Comparison of ENCODE assay signal across 8 cellular contexts in genomic region chr14:75542585-75543091, GRCh38. TPM values are rescaled to one million over a fixed set of nuclear protein-coding genes. Genes with fewer than 3 reads are reported as not detected.
A peak's percentile ranks its signal among the peaks of the same experiment; 100 is the strongest.
DNase-seq lines count a peak whose midpoint lies in the region; ATAC-seq and TF ChIP-seq lines count a peak whose summit lies in the region.

No MANE protein-coding gene starts in this region.

- H3K36me3 Mint-ChIP-seq in neural progenitor cell = no peaks in the 10 kb centered on the region

- no peaks in the 10 kb centered on the region for H3K79me2 ChIP-seq in neural progenitor cell (ENCODE audit: low read depth)

- no peaks in the 10 kb centered on the region for H3K36me3 ChIP-seq in neural progenitor cell
- no peaks in the 10 kb centered on the region for H3K36me3 ChIP-seq in thoracic aorta

- H3K27me3 Mint-ChIP-seq in neural progenitor cell (ENCODE audit: insufficient read depth, low read depth) = no peaks in the 10 kb centered on the region

- TF ChIP-seq CTCF in coronary artery (IDR thresholded peaks at IDR 0.05) = no peak
- no peak for TF ChIP-seq CTCF in neural progenitor cell (IDR thresholded peaks at IDR 0.05)
- no peak for TF ChIP-seq CTCF in thoracic aorta (IDR thresholded peaks at IDR 0.05)

- no peak overlapping the region for H3K4me2 ChIP-seq in neural progenitor cell

- peak overlapping the region in 1 of 2 donors; percentile 66 for H3K27ac ChIP-seq in coronary artery
- H3K27ac ChIP-seq in neural progenitor cell = no peak overlapping the region
- peak overlapping the region in 1 of 2 donors; percentile 21 for H3K27ac ChIP-seq in thoracic aorta

- H3K27ac Mint-ChIP-seq in neural progenitor cell = no peak overlapping the region

- no peak overlapping the region for H3K4me3 Mint-ChIP-seq in neural progenitor cell

- H3K27me3 ChIP-seq in neural progenitor cell (no peaks in the 10 kb centered on the region), thoracic aorta (replicated peaks; ENCODE audit: insufficient read depth) (no peaks in the 10 kb centered on the region)

- no peaks in the 10 kb centered on the region for H3K9me3 Mint-ChIP-seq in neural progenitor cell

- H3K4me1 Mint-ChIP-seq in neural progenitor cell = no peaks in the 10 kb centered on the region

- DNase-seq in activated CD4-positive, CD25-positive, alpha-beta regulatory T cell treated with anti-CD3 and anti-CD28 coated beads, Interleukin-2, amount 50 U/mL, for 16 hours (ENCODE audit: low read depth, low spot score) = peak; percentile 67
- DNase-seq in coronary artery (ENCODE audit: low spot score) = no peak
- DNase-seq in neural progenitor cell (ENCODE audit: low spot score) = no peak
- peak; percentile 32 for DNase-seq in thoracic aorta (ENCODE audit: low spot score)
- DNase-seq in HCEC 1CT = no peak
- DNase-seq in NCI-H524 (lab: John Stamatoyannopoulos, UW) = no peak

- H3K4me3 ChIP-seq in coronary artery = peak overlapping the region; percentile 34
- no peak overlapping the region for H3K4me3 ChIP-seq in neural progenitor cell
- peak overlapping the region; percentile 40 for H3K4me3 ChIP-seq in thoracic aorta

- no peaks in the 10 kb centered on the region for H3K9me3 ChIP-seq in neural progenitor cell (ENCODE audit: low read depth)
- no peaks in the 10 kb centered on the region for H3K9me3 ChIP-seq in thoracic aorta

- H3K4me1 ChIP-seq in neural progenitor cell (no peaks in the 10 kb centered on the region), thoracic aorta (ENCODE audit: control insufficient read depth in 1 of 2, low read depth in 2 of 2) (no peaks in the 10 kb centered on the region)

- H3K9ac ChIP-seq in neural progenitor cell = no peak overlapping the region

- ATAC-seq in GM18873 (IDR thresholded peaks at IDR 0.05; ENCODE audit: low FRiP score, unreplicated experiment) (peak; percentile 47), HG03159 (IDR thresholded peaks at IDR 0.05; ENCODE audit: unreplicated experiment) (peak; percentile 58), thoracic aorta (ENCODE audit: insufficient number of reproducible peaks, low FRiP score, low read depth) (no peak)

- H2AFZ ChIP-seq in neural progenitor cell (replicated peaks) = peak overlapping the region; percentile 58

- no peaks in the 10 kb centered on the region for H3F3A ChIP-seq in neural progenitor cell (ENCODE audit: low read depth)

- no peaks in the 10 kb centered on the region for H4K20me1 ChIP-seq in neural progenitor cell (ENCODE audit: low read depth)

RNA-seq across cellular contexts. Expression of gene BATF, which starts 20.4 kb away (rescaled TPM):
- total RNA-seq in neural progenitor cell (ENCODE audit: low replicate concordance) (not detected in 2 replicates), thoracic aorta (1 to 10 TPM; 3.7 to 9.5 TPM)

RNA-seq across cellular contexts. Expression of gene FLVCR2, which starts 35.8 kb away (rescaled TPM):
- total RNA-seq in neural progenitor cell (ENCODE audit: low replicate concordance) = 1.7 and 2.8 TPM in 2 replicates
- total RNA-seq in thoracic aorta = 1 to 10 TPM; 6.2 to 8.3 TPM

Comparison
In these comparisons a context has a peak if more than half of its experiments do, and no peak if none do; other contexts are left out.
1. DNase-seq: peak in activated CD4-positive, CD25-positive, alpha-beta regulatory T cell treated with anti-CD3 and anti-CD28 coated beads, Interleukin-2, amount 50 U/mL, for 16 hours (single experiment) and thoracic aorta (single experiment); none in coronary artery (single experiment), neural progenitor cell (single experiment), HCEC 1CT (single experiment) and NCI-H524 (0 of 2).